8 cellular contexts compared by ENCODE assay signal in genomic region chr17:38269552-38269951, GRCh38. TPM values are rescaled to one million over a fixed set of nuclear protein-coding genes. Genes with fewer than 3 reads are reported as not detected.
DNase-seq lines count a peak whose midpoint lies in the region; ATAC-seq, FAIRE-seq and TF ChIP-seq lines count a peak whose summit lies in the region.
"Not testable (repeated sequence)": the region's sequence is repeated elsewhere in the genome, so short reads cannot be mapped to it uniquely, and the experiment has no call there.

No MANE protein-coding gene starts in this region.

- not testable (repeated sequence) for H4K8ac ChIP-seq in IMR-90 (ENCODE audit: low read depth in 2 of 2, low read length in 2 of 2); mesenchymal stem cell (ENCODE audit: low read length)

- not testable (repeated sequence) for FAIRE-seq in astrocyte (lab: Jason Lieb, UNC)

- not testable (repeated sequence) for H3K27me3 Mint-ChIP-seq in CD8-positive, alpha-beta T cell (ENCODE audit: low read depth); activated CD4-positive, alpha-beta T cell treated with anti-CD3 and anti-CD28 coated beads for 36 hours; astrocyte (ENCODE audit: low read depth, unreplicated experiment)

- ATAC-seq in CD8-positive, alpha-beta T cell = peak; percentile 46
- ATAC-seq in IMR-90 (ENCODE audit: low read depth) (peak; percentile 92), foreskin keratinocyte (peak; percentile 68), upper lobe of right lung (peak; percentile 26)
- ATAC-seq in activated CD4-positive, alpha-beta T cell treated with anti-CD3 and anti-CD28 coated beads for 36 hours = peak; percentile 80

- not testable (repeated sequence) for H4K91ac ChIP-seq in IMR-90 (ENCODE audit: insufficient read depth, low read depth, low read length); mesenchymal stem cell (ENCODE audit: low read length)

- H3K36me3 ChIP-seq in CD8-positive, alpha-beta T cell (ENCODE audit: insufficient read depth, low read length); IMR-90 (ENCODE audit: control insufficient read depth, insufficient read depth, low read length); astrocyte (ENCODE audit: insufficient read depth, low read length); mesenchymal stem cell (ENCODE audit: control insufficient read depth in 1 of 2, insufficient read depth in 2 of 2, low read depth in 1 of 2, low read length in 2 of 2); upper lobe of right lung: not testable (repeated sequence)

- H3K27ac Mint-ChIP-seq in CD8-positive, alpha-beta T cell; activated CD4-positive, alpha-beta T cell treated with anti-CD3 and anti-CD28 coated beads for 36 hours: not testable (repeated sequence)
- peak overlapping the region; percentile 41 for H3K27ac Mint-ChIP-seq in astrocyte (ENCODE audit: unreplicated experiment)

- CTCF ChIA-PET in CD8-positive, alpha-beta T cell (lab: Charles Lee); IMR-90 (lab: Yijun Ruan, JAX): not testable (repeated sequence)
- CTCF ChIA-PET in activated CD4-positive, alpha-beta T cell treated with anti-CD3 and anti-CD28 coated beads for 36 hours (lab: Charles Lee) = interaction anchor here (0.7 kb wide), 1 partner anchor 553 kb away, joined by 3 read pairs; no protein-coding TSS in a partner anchor

- H3K4me3 ChIP-seq in CD8-positive, alpha-beta T cell (ENCODE audit: low read depth, low read length); IMR-90 (ENCODE audit: insufficient read depth, low read depth, low read length); astrocyte (ENCODE audit: insufficient read depth, low read depth, low read length); mesenchymal stem cell (ENCODE audit: insufficient read depth in 1 of 2, low read depth in 1 of 2, low read length in 2 of 2); upper lobe of right lung: not testable (repeated sequence)

- not testable (repeated sequence) for H3K14ac ChIP-seq in IMR-90 (replicated peaks; ENCODE audit: low read depth, low read length); mesenchymal stem cell (ENCODE audit: low read length in 2 of 2)

- H3K9me1 ChIP-seq in IMR-90 (ENCODE audit: insufficient read depth, low read length) = not testable (repeated sequence)

- H3K4me1 ChIP-seq in CD8-positive, alpha-beta T cell (ENCODE audit: insufficient read depth, low read length); IMR-90 (ENCODE audit: control insufficient read depth, insufficient read depth, low read length); astrocyte (ENCODE audit: insufficient read depth, low read length); foreskin keratinocyte; mesenchymal stem cell (ENCODE audit: control insufficient read depth, insufficient read depth, low read depth, low read length); upper lobe of right lung: not testable (repeated sequence)

- H3K4ac ChIP-seq in IMR-90 (ENCODE audit: low read depth, low read length); mesenchymal stem cell (ENCODE audit: low read depth in 1 of 2, low read length in 2 of 2): not testable (repeated sequence)

- H3K9me3 ChIP-seq in CD8-positive, alpha-beta T cell (ENCODE audit: low read length); IMR-90 (ENCODE audit: control insufficient read depth, insufficient read depth, low read length); astrocyte (ENCODE audit: insufficient read depth, low read depth, low read length); mesenchymal stem cell (ENCODE audit: control insufficient read depth, low read length); upper lobe of right lung: not testable (repeated sequence)

- TF ChIP-seq POLR2A in IMR-90 (IDR thresholded peaks at IDR 0.05; ENCODE audit: low read depth, low read length) = not testable (repeated sequence)

- dilution Hi-C loops in IMR-90 (cut with HindIII; ENCODE audit: low sequenced_read_pairs, unreplicated experiment) = not testable (repeated sequence)

- H3K56ac ChIP-seq in IMR-90 (ENCODE audit: extremely low read depth, insufficient read depth, low read length) = not testable (repeated sequence)

- not testable (repeated sequence) for H2BK120ac ChIP-seq in IMR-90 (ENCODE audit: low read depth, low read length); mesenchymal stem cell (ENCODE audit: low read depth, low read length)

- not testable (repeated sequence) for H2BK20ac ChIP-seq in IMR-90 (ENCODE audit: low read depth, low read length)

- H3K18ac ChIP-seq in IMR-90 (ENCODE audit: low read depth, low read length); mesenchymal stem cell (ENCODE audit: low read depth in 1 of 2, low read length in 2 of 2): not testable (repeated sequence)

- not testable (repeated sequence) for H3K9me3 Mint-ChIP-seq in CD8-positive, alpha-beta T cell; activated CD4-positive, alpha-beta T cell treated with anti-CD3 and anti-CD28 coated beads for 36 hours (ENCODE audit: low read depth); astrocyte (ENCODE audit: unreplicated experiment)

- H3K23ac ChIP-seq in IMR-90 (ENCODE audit: low read depth, low read length); mesenchymal stem cell (ENCODE audit: low read length in 2 of 2): not testable (repeated sequence)

- DNase-seq in CD8-positive, alpha-beta T cell; activated CD4-positive, alpha-beta T cell treated with anti-CD3 and anti-CD28 coated beads for 36 hours; epithelial cell of prostate (ENCODE audit: low read depth, low spot score); foreskin keratinocyte; upper lobe of right lung: not testable (repeated sequence)
- DNase-seq in IMR-90 = peak; percentile 49
- DNase-seq in astrocyte (ENCODE audit: low read depth) = peak; percentile 27
- DNase-seq in mesenchymal stem cell = peak; percentile 34

- not testable (repeated sequence) for H4K20me1 ChIP-seq in IMR-90 (ENCODE audit: insufficient read depth, low read length); astrocyte (ENCODE audit: insufficient read depth, low read length)

- H3K4me1 Mint-ChIP-seq in CD8-positive, alpha-beta T cell (ENCODE audit: low read depth); activated CD4-positive, alpha-beta T cell treated with anti-CD3 and anti-CD28 coated beads for 36 hours; astrocyte (ENCODE audit: low read depth, unreplicated experiment): not testable (repeated sequence)

- intact Hi-C loops in CD8-positive, alpha-beta T cell (cut with DNase I, micrococcal nuclease); IMR-90 (cut with micrococcal nuclease); activated CD4-positive, alpha-beta T cell treated with anti-CD3 and anti-CD28 coated beads for 36 hours (cut with DNase I, micrococcal nuclease); upper lobe of right lung (cut with DNase I): not testable (repeated sequence)

- not testable (repeated sequence) for H3K79me2 ChIP-seq in astrocyte (ENCODE audit: insufficient read depth, low read length)

- H3K27me3 ChIP-seq in CD8-positive, alpha-beta T cell (ENCODE audit: insufficient read depth, low read length); IMR-90 (ENCODE audit: control insufficient read depth, insufficient read depth, low read length); astrocyte (ENCODE audit: insufficient read depth, low read length); foreskin keratinocyte; mesenchymal stem cell (ENCODE audit: control insufficient read depth in 1 of 2, insufficient read depth in 1 of 2, low read length in 2 of 2); upper lobe of right lung: not testable (repeated sequence)

- not testable (repeated sequence) for TF ChIP-seq RAD21 in IMR-90 (IDR thresholded peaks at IDR 0.05; ENCODE audit: low read length)

- H3K79me1 ChIP-seq in IMR-90 (ENCODE audit: low read depth in 1 of 2, low read length in 2 of 2); mesenchymal stem cell (replicated peaks; ENCODE audit: low read length, poor library complexity, severe bottlenecking): not testable (repeated sequence)

- not testable (repeated sequence) for H2BK12ac ChIP-seq in mesenchymal stem cell (ENCODE audit: low read length in 2 of 2)

- not testable (repeated sequence) for H3K36me3 Mint-ChIP-seq in CD8-positive, alpha-beta T cell; activated CD4-positive, alpha-beta T cell treated with anti-CD3 and anti-CD28 coated beads for 36 hours (ENCODE audit: low read depth); astrocyte (ENCODE audit: low read depth, unreplicated experiment)

- POLR2A ChIA-PET in CD8-positive, alpha-beta T cell (lab: Charles Lee); IMR-90 (lab: Charles Lee; ENCODE audit: unreplicated experiment); activated CD4-positive, alpha-beta T cell treated with anti-CD3 and anti-CD28 coated beads for 36 hours (lab: Charles Lee): not testable (repeated sequence)

- not testable (repeated sequence) for TF ChIP-seq CTCF in CD8-positive, alpha-beta T cell (IDR thresholded peaks at IDR 0.05); IMR-90 (conservative IDR thresholded peaks at IDR 0.05; ENCODE audit: low read depth, low read length); astrocyte (IDR thresholded peaks at IDR 0.05; ENCODE audit: insufficient read depth, low read depth, low read length); foreskin keratinocyte (conservative IDR thresholded peaks at IDR 0.05); upper lobe of right lung (IDR thresholded peaks at IDR 0.05)

- not testable (repeated sequence) for H2BK5ac ChIP-seq in IMR-90 (ENCODE audit: low read depth, low read length, poor library complexity, severe bottlenecking); mesenchymal stem cell (ENCODE audit: low read depth, low read length, poor library complexity, severe bottlenecking)

- in situ Hi-C loops in IMR-90 (cut with MboI; ENCODE audit: low sequenced_read_pairs) = not testable (repeated sequence)

- H2AK9ac ChIP-seq in IMR-90 (replicated peaks; ENCODE audit: low read depth, low read length, poor library complexity) = not testable (repeated sequence)

- H3K27ac ChIP-seq in CD8-positive, alpha-beta T cell (ENCODE audit: low read depth, low read length); IMR-90 (ENCODE audit: insufficient read depth, low read length); astrocyte (ENCODE audit: low read depth, low read length); foreskin keratinocyte; mesenchymal stem cell (ENCODE audit: low read length, poor library complexity, severe bottlenecking); upper lobe of right lung: not testable (repeated sequence)
- H3K27ac ChIP-seq in epithelial cell of prostate = peak overlapping the region; percentile 26

- not testable (repeated sequence) for H3K9ac ChIP-seq in IMR-90 (ENCODE audit: low read depth, low read length); astrocyte (ENCODE audit: low read length); mesenchymal stem cell (ENCODE audit: low read length)

- H3K4me3 Mint-ChIP-seq in CD8-positive, alpha-beta T cell; activated CD4-positive, alpha-beta T cell treated with anti-CD3 and anti-CD28 coated beads for 36 hours; astrocyte (ENCODE audit: unreplicated experiment): not testable (repeated sequence)

- H4K5ac ChIP-seq in IMR-90 (ENCODE audit: low read depth, low read length) = not testable (repeated sequence)

- not testable (repeated sequence) for H2AFZ ChIP-seq in IMR-90 (replicated peaks; ENCODE audit: low read length, poor library complexity); astrocyte (ENCODE audit: low read depth, low read length); mesenchymal stem cell (ENCODE audit: low read depth, low read length)

- not testable (repeated sequence) for H2BK15ac ChIP-seq in IMR-90 (ENCODE audit: low read depth, low read length); mesenchymal stem cell (ENCODE audit: low read depth, poor library complexity, severe bottlenecking)

- H3K4me2 ChIP-seq in IMR-90 (ENCODE audit: low read depth, low read length); astrocyte (ENCODE audit: low read length); mesenchymal stem cell (ENCODE audit: low read length, poor library complexity, severe bottlenecking): not testable (repeated sequence)

- H2AK5ac ChIP-seq in IMR-90 (ENCODE audit: low read depth, low read length); mesenchymal stem cell (ENCODE audit: low read length, severe bottlenecking): not testable (repeated sequence)

- BruUV-seq in IMR-90 (replicated peaks; lab: Mats Ljungman, UMichigan) = not testable (repeated sequence)

RNA-seq across cellular contexts. Expression of gene MRPL45, which starts 27.4 kb away (rescaled TPM):
- 10 to 100 TPM; 15.4 TPM for total RNA-seq in CD8-positive, alpha-beta T cell
- total RNA-seq in IMR-90 (2012; rRNA removed) (44.2 and 46.8 TPM in 2 replicates), astrocyte (30.0 and 34.3 TPM in 2 replicates), foreskin keratinocyte (38.5 and 38.6 TPM in 2 replicates), upper lobe of right lung (25.7 TPM)
- polyA plus RNA-seq in IMR-90 (2012; rRNA removed) (36.3 and 39.6 TPM in 2 replicates), foreskin keratinocyte (41.5 and 46.4 TPM in 2 replicates)
- polyA plus RNA-seq in IMR-90 (2012; cell fraction: cytosol; rRNA removed) = 15.4 and 41.7 TPM in 2 replicates
- 4.9 and 23.6 TPM in 2 replicates for polyA plus RNA-seq in IMR-90 (2012; cell fraction: nucleus; rRNA removed; ENCODE audit: low replicate concordance)
- total RNA-seq in activated CD4-positive, alpha-beta T cell treated with anti-CD3 and anti-CD28 coated beads for 36 hours = 10 to 100 TPM; 54.4 to 57.4 TPM
- polyA plus RNA-seq in mesenchymal stem cell (2013, experiment 1 of 2) = 39.8 TPM
- polyA plus RNA-seq in mesenchymal stem cell (2013, experiment 2 of 2) = 40.2 TPM

Comparison
In these comparisons a context has a peak if more than half of its experiments do, and no peak if none do; other contexts are left out.
1. ATAC-seq: peak in every context shown above with its lines; median percentile 92 in IMR-90; 80 in activated CD4-positive, alpha-beta T cell treated with anti-CD3 and anti-CD28 coated beads for 36 hours; 68 in foreskin keratinocyte; 46 in CD8-positive, alpha-beta T cell; 26 in upper lobe of right lung.